Comparison of ENCODE assay signal across 15 cellular contexts in genomic region chr12:15556411-15556810, GRCh38.
"Had no signal": no experiment of that assay in that cellular context is flagged by ENCODE, and none has a peak within 500 bp of the region (broad histone marks: within the 10 kb centered on the region; RNA-seq: fewer than 3 reads in every experiment).

No MANE protein-coding gene starts in this region.

- DNase-seq: activated CD4-positive, alpha-beta T cell treated with anti-CD3 and anti-CD28 coated beads, Interleukin-2, amount 50 U/mL, for 1 hour; activated CD8-positive, alpha-beta memory T cell treated with anti-CD3 and anti-CD28 coated beads for 24 hours; activated gamma-delta T cell treated with Interleukin-2 at 50 U/mL for 16 hours; activated naive CD8-positive, alpha-beta T cell treated with anti-CD3 and anti-CD28 coated beads for 36 hours; cortex of kidney; effector CD8-positive, alpha-beta T cell; foreskin melanocyte; nephron progenitor cell; occipital lobe; small intestine; stimulated activated CD4-positive, alpha-beta T cell treated with anti-CD3 and anti-CD28 coated beads, Interleukin-4, amount 100 ng/mL, for 4 hours; stimulated activated naive CD8-positive, alpha-beta T cell treated with anti-CD3 and anti-CD28 coated beads, Interleukin-15, Interleukin-2, amounts not matched to agents 100 U/mL and 50 U/mL, for 24 hours had no signal

- H3K27me3 Mint-ChIP-seq: activated naive CD8-positive, alpha-beta T cell treated with anti-CD3 and anti-CD28 coated beads for 36 hours; progenitor cell of endocrine pancreas had no signal

- H3K27me3 ChIP-seq: right atrium auricular region had no signal

- H3K4me1 Mint-ChIP-seq: nephron progenitor cell had no signal

- H3K9me3 ChIP-seq: right atrium auricular region had no signal

- H3K4me1 ChIP-seq: right atrium auricular region had no signal

- H3K4me3 Mint-ChIP-seq: activated naive CD8-positive, alpha-beta T cell treated with anti-CD3 and anti-CD28 coated beads for 36 hours; nephron progenitor cell; T-helper 2 cell treated with Interferon-gamma antibody and Interleukin-4, amounts not matched to agents 5 μg/mL and 100 μg/mL, for 36 hours had no signal

- H3K4me3 ChIP-seq: right atrium auricular region had no signal

- H3K9me3 Mint-ChIP-seq: nephron progenitor cell; T-helper 2 cell treated with Interferon-gamma antibody and Interleukin-4, amounts not matched to agents 5 μg/mL and 100 μg/mL, for 36 hours had no signal

- H3K27ac ChIP-seq: right atrium auricular region had no signal

- H3K36me3 ChIP-seq: right atrium auricular region had no signal

- H3K27ac Mint-ChIP-seq: activated naive CD8-positive, alpha-beta T cell treated with anti-CD3 and anti-CD28 coated beads for 36 hours; nephron progenitor cell; progenitor cell of endocrine pancreas; T-helper 2 cell treated with Interferon-gamma antibody and Interleukin-4, amounts not matched to agents 5 μg/mL and 100 μg/mL, for 36 hours had no signal
